In genomic region chr6:13318821-13319220, GRCh38 we compare ENCODE assay signal across 34 cellular contexts.
"Had no signal": no experiment of that assay in that cellular context is flagged by ENCODE, and none has a peak within 500 bp of the region (broad histone marks: within the 10 kb centered on the region; RNA-seq: fewer than 3 reads in every experiment).

No MANE protein-coding gene starts in this region.

- H3K27ac Mint-ChIP-seq: activated B cell treated with CpG ODN at 0.5 μM for 24 hours; activated CD4-positive, alpha-beta memory T cell treated with anti-CD3 and anti-CD28 coated beads for 36 hours; activated naive CD4-positive, alpha-beta T cell treated with anti-CD3 and anti-CD28 coated beads, Interleukin-2, amount 10 ng/mL, durations not matched to agents 7 days and 5 days; activated naive CD8-positive, alpha-beta T cell; activated naive CD8-positive, alpha-beta T cell treated with anti-CD3 and anti-CD28 coated beads, Interleukin-2, amount 50 U/mL, for 24 hours; activated T-helper 1 cell treated with anti-CD3 and anti-CD28 coated beads, Interleukin-12 subunit alpha, Interleukin-12 subunit beta, Interleukin-2, Interleukin-4 antibody, amounts not matched to agents 30 ng/mL and 10 ng/mL and 1 ng/mL, durations not matched to agents 14 hours and 24 hours and 36 hours; brain had no signal

- H3K4me1 ChIP-seq: Peyer's patch had no signal

- H3K27ac ChIP-seq: Peyer's patch, VCaP had no signal

- H3K4me1 Mint-ChIP-seq: activated B cell treated with CpG ODN at 0.5 μM for 24 hours; activated naive CD4-positive, alpha-beta T cell treated with anti-CD3 and anti-CD28 coated beads, Interleukin-2, amount 10 ng/mL, durations not matched to agents 7 days and 5 days; activated naive CD8-positive, alpha-beta T cell treated with anti-CD3 and anti-CD28 coated beads, Interleukin-2, amount 50 U/mL, for 24 hours; brain had no signal

- H3K9me3 Mint-ChIP-seq: activated B cell treated with CpG ODN at 0.5 μM for 24 hours; activated CD4-positive, alpha-beta memory T cell treated with anti-CD3 and anti-CD28 coated beads for 36 hours; activated naive CD4-positive, alpha-beta T cell treated with anti-CD3 and anti-CD28 coated beads, Interleukin-2, amount 10 ng/mL, durations not matched to agents 7 days and 5 days; activated naive CD8-positive, alpha-beta T cell treated with anti-CD3 and anti-CD28 coated beads, Interleukin-2, amount 50 U/mL, for 24 hours; activated T-cell treated with anti-CD3 and anti-CD28 coated beads, Interleukin-2, amount 50 U/mL, for 4 hours; activated T-helper 1 cell treated with anti-CD3 and anti-CD28 coated beads, Interleukin-12 subunit alpha, Interleukin-12 subunit beta, Interleukin-2, Interleukin-4 antibody, amounts not matched to agents 30 ng/mL and 10 ng/mL and 1 ng/mL, durations not matched to agents 14 hours and 24 hours and 36 hours; brain had no signal

- DNase-seq: activated B cell treated with CpG ODN at 0.5 μM for 24 hours; activated CD4-positive, alpha-beta memory T cell treated with anti-CD3 and anti-CD28 coated beads for 36 hours; activated CD4-positive, alpha-beta T cell treated with anti-CD3 and anti-CD28 coated beads for 4 hours; activated CD4-positive, alpha-beta T cell treated with anti-CD3 and anti-CD28 coated beads, Interleukin-2, amount 50 U/mL, for 1 hour; activated CD4-positive, CD25-positive, alpha-beta regulatory T cell treated with anti-CD3 and anti-CD28 coated beads, Interleukin-2, amount 50 U/mL, for 72 hours; activated CD8-positive, alpha-beta memory T cell treated with anti-CD3 and anti-CD28 coated beads, Interleukin-2, amount 50 U/mL, for 4 hours; activated gamma-delta T cell treated with Interleukin-2 at 50 U/mL for 16 hours; activated naive CD4-positive, alpha-beta T cell treated with anti-CD3 and anti-CD28 coated beads, Interleukin-2, amount 10 ng/mL, durations not matched to agents 7 days and 5 days; activated naive CD8-positive, alpha-beta T cell treated with anti-CD3 and anti-CD28 coated beads, Interleukin-2, amount 50 U/mL, for 24 hours; activated T-cell treated with anti-CD3 and anti-CD28 coated beads for 4 hours; activated T-cell treated with anti-CD3 and anti-CD28 coated beads, Interleukin-2, amount 50 U/mL, for 4 hours; anterior cingulate cortex; Kasumi-1; KG1; MG63; NCI-H1048; NCI-H1105 treated with DMSO at 0.1 percent for 48 hours; NCI-H1436; NCI-H1694; NCI-H2029; NCI-H345; NCI-H524 treated with DMSO at 0.1 percent for 48 hours; PC-3; Peyer's patch; RPMI8226; SHP77 treated with DMSO at 0.1 percent for 48 hours; SW 1271; T-helper 1 cell; T-helper 2 cell; T-helper 9 cell had no signal

- H3K4me3 Mint-ChIP-seq: activated B cell treated with CpG ODN at 0.5 μM for 24 hours; activated CD4-positive, alpha-beta memory T cell treated with anti-CD3 and anti-CD28 coated beads for 36 hours; activated naive CD4-positive, alpha-beta T cell treated with anti-CD3 and anti-CD28 coated beads, Interleukin-2, amount 10 ng/mL, durations not matched to agents 7 days and 5 days; activated naive CD8-positive, alpha-beta T cell; activated naive CD8-positive, alpha-beta T cell treated with anti-CD3 and anti-CD28 coated beads, Interleukin-2, amount 50 U/mL, for 24 hours; activated T-cell treated with anti-CD3 and anti-CD28 coated beads, Interleukin-2, amount 50 U/mL, for 4 hours; activated T-helper 1 cell treated with anti-CD3 and anti-CD28 coated beads, Interleukin-12 subunit alpha, Interleukin-12 subunit beta, Interleukin-2, Interleukin-4 antibody, amounts not matched to agents 30 ng/mL and 10 ng/mL and 1 ng/mL, durations not matched to agents 14 hours and 24 hours and 36 hours; brain had no signal

- H3K27me3 ChIP-seq: MG63, Peyer's patch had no signal

- H3K4me3 ChIP-seq: MG63, Peyer's patch had no signal

- H3K27me3 Mint-ChIP-seq: activated B cell treated with CpG ODN at 0.5 μM for 24 hours; activated CD4-positive, alpha-beta memory T cell treated with anti-CD3 and anti-CD28 coated beads for 36 hours; activated naive CD4-positive, alpha-beta T cell treated with anti-CD3 and anti-CD28 coated beads, Interleukin-2, amount 10 ng/mL, durations not matched to agents 7 days and 5 days; activated naive CD8-positive, alpha-beta T cell; activated naive CD8-positive, alpha-beta T cell treated with anti-CD3 and anti-CD28 coated beads, Interleukin-2, amount 50 U/mL, for 24 hours; brain had no signal

- H3K9me3 ChIP-seq: MG63, Peyer's patch had no signal
